In the genomic region with DNA sequence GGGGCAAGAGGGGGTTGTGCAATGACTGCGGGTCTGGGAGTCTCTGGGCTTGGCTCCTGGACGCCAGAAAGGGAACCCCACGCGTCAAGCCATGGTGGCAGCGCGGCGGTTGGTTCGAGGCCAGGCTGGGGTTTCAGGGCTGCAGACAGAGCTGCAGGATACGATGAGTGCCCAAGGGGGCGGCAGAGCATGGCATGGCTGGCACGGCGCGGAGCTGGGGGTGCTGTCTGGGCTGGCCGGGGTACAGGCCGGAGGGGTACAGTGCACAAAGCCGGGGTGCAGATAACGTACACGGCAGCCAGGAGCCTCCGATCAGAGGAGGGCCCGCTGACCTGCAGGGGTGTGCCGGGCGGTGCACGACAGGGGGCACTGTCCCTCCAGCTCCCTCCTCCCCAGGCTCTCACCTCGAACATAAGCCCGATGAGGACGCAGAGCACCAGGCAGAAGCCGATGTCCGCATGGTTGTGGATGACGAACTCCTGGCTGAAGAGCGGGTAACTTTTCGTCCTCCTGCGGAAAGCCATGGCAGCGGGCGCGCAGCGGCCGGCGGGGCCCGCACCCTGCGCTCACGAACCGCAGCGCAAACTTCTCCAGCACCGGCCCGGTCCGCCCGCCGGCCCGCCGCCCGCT, we compare ENCODE assay signal across 1 cellular context.
TF ChIP-seq lines count a peak whose summit lies in the region.

No MANE protein-coding gene starts in this region.

TF ChIP-seq in K562, 482 proteins besides CTCF, POLR2A, EP300 and RAD21 (continued from another document and continues in another):
- TF ChIP-seq PHF8 (IDR thresholded peaks at IDR 0.05; ENCODE audit: borderline replicate concordance, low read length) = peak; percentile 78; the same call in 1 of the 2 replicates
- TF ChIP-seq ARID1B (IDR thresholded peaks at IDR 0.05) = 0 out of 2 replicates have a peak, but pooled peaks have one; percentile 8
- TF ChIP-seq, protein P1, sequence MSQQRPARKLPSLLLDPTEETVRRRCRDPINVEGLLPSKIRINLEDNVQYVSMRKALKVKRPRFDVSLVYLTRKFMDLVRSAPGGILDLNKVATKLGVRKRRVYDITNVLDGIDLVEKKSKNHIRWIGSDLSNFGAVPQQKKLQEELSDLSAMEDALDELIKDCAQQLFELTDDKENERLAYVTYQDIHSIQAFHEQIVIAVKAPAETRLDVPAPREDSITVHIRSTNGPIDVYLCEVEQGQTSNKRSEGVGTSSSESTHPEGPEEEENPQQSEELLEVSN (IDR thresholded peaks at IDR 0.05; ENCODE audit: borderline replicate concordance in 1 of 2, extremely low read depth in 1 of 2, insufficient read depth in 1 of 2, insufficient read length in 1 of 2, low read depth in 1 of 2, low read length in 1 of 2, poor library complexity in 1 of 2, severe bottlenecking in 1 of 2) = peak; percentile 2 to 52
- no peak for TF ChIP-seq RFX7 (CRISPR knock-in tag; IDR thresholded peaks at IDR 0.05)
- TF ChIP-seq CEBPG (CRISPR knock-in tag; IDR thresholded peaks at IDR 0.05) = peak; percentile 71
- peak; percentile 32 to 48; a peak in 2 of 4 replicates for TF ChIP-seq CEBPG (tag; conservative IDR thresholded peaks at IDR 0.05 in 1 of 2, IDR thresholded peaks at IDR 0.05 in 1 of 2)
- no peak for TF ChIP-seq CBX8 (IDR thresholded peaks at IDR 0.05; ENCODE audit: borderline replicate concordance, extremely low read depth, low read depth, low read length, poor library complexity, severe bottlenecking)
- no peak for TF ChIP-seq SRSF7 (optimal IDR thresholded peaks at IDR 0.05; ENCODE audit: low read depth, low read length)
- 0 out of 2 replicates have a peak, but pooled peaks have one; percentile 49 for TF ChIP-seq NBN (IDR thresholded peaks at IDR 0.05; ENCODE audit: low read depth)
- TF ChIP-seq, protein P2, sequence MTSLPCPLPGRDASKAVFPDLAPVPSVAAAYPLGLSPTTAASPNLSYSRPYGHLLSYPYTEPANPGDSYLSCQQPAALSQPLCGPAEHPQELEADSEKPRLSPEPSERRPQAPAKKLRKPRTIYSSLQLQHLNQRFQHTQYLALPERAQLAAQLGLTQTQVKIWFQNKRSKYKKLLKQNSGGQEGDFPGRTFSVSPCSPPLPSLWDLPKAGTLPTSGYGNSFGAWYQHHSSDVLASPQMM (CRISPR knock-in tag; IDR thresholded peaks at IDR 0.05) = no peak
- TF ChIP-seq, protein P3, sequence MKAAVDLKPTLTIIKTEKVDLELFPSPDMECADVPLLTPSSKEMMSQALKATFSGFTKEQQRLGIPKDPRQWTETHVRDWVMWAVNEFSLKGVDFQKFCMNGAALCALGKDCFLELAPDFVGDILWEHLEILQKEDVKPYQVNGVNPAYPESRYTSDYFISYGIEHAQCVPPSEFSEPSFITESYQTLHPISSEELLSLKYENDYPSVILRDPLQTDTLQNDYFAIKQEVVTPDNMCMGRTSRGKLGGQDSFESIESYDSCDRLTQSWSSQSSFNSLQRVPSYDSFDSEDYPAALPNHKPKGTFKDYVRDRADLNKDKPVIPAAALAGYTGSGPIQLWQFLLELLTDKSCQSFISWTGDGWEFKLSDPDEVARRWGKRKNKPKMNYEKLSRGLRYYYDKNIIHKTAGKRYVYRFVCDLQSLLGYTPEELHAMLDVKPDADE (conservative IDR thresholded peaks at IDR 0.05; ENCODE audit: control insufficient read depth, low read depth, low read length) = 0 out of 2 replicates have a peak, but pooled peaks have one; percentile 11
- peak; percentile 39; the same call in 1 of the 2 replicates for TF ChIP-seq BCOR (IDR thresholded peaks at IDR 0.05)
- TF ChIP-seq, protein P4, sequence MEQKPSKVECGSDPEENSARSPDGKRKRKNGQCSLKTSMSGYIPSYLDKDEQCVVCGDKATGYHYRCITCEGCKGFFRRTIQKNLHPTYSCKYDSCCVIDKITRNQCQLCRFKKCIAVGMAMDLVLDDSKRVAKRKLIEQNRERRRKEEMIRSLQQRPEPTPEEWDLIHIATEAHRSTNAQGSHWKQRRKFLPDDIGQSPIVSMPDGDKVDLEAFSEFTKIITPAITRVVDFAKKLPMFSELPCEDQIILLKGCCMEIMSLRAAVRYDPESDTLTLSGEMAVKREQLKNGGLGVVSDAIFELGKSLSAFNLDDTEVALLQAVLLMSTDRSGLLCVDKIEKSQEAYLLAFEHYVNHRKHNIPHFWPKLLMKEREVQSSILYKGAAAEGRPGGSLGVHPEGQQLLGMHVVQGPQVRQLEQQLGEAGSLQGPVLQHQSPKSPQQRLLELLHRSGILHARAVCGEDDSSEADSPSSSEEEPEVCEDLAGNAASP (IDR thresholded peaks at IDR 0.05) = no peak
- 0 out of 2 replicates have a peak, but pooled peaks have one; percentile 10 for TF ChIP-seq KLF16 (IDR thresholded peaks at IDR 0.05)
- TF ChIP-seq ESRRB (CRISPR knock-in tag; IDR thresholded peaks at IDR 0.05; ENCODE audit: borderline replicate concordance) = no peak
- peak; percentile 45; the same call in 1 of the 2 replicates for TF ChIP-seq EP400 (IDR thresholded peaks at IDR 0.05)
- TF ChIP-seq, protein P5, sequence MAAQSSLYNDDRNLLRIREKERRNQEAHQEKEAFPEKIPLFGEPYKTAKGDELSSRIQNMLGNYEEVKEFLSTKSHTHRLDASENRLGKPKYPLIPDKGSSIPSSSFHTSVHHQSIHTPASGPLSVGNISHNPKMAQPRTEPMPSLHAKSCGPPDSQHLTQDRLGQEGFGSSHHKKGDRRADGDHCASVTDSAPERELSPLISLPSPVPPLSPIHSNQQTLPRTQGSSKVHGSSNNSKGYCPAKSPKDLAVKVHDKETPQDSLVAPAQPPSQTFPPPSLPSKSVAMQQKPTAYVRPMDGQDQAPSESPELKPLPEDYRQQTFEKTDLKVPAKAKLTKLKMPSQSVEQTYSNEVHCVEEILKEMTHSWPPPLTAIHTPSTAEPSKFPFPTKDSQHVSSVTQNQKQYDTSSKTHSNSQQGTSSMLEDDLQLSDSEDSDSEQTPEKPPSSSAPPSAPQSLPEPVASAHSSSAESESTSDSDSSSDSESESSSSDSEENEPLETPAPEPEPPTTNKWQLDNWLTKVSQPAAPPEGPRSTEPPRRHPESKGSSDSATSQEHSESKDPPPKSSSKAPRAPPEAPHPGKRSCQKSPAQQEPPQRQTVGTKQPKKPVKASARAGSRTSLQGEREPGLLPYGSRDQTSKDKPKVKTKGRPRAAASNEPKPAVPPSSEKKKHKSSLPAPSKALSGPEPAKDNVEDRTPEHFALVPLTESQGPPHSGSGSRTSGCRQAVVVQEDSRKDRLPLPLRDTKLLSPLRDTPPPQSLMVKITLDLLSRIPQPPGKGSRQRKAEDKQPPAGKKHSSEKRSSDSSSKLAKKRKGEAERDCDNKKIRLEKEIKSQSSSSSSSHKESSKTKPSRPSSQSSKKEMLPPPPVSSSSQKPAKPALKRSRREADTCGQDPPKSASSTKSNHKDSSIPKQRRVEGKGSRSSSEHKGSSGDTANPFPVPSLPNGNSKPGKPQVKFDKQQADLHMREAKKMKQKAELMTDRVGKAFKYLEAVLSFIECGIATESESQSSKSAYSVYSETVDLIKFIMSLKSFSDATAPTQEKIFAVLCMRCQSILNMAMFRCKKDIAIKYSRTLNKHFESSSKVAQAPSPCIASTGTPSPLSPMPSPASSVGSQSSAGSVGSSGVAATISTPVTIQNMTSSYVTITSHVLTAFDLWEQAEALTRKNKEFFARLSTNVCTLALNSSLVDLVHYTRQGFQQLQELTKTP (IDR thresholded peaks at IDR 0.05; ENCODE audit: low read depth in 1 of 2, partially characterized antibody in 2 of 2) = no peak
- 0 out of 2 replicates have a peak, but pooled peaks have one; percentile 14 for TF ChIP-seq SPI1 (IDR thresholded peaks at IDR 0.05; ENCODE audit: borderline replicate concordance, low read depth, low read length)
- TF ChIP-seq ATF1 (CRISPR knock-in tag; IDR thresholded peaks at IDR 0.05) = no peak
- TF ChIP-seq ATF1 (tag; IDR thresholded peaks at IDR 0.05) = peak; percentile 18; the same call in 1 of the 2 replicates
- TF ChIP-seq MTA3 (IDR thresholded peaks at IDR 0.05; ENCODE audit: borderline replicate concordance) = peak; percentile 64; the same call in 1 of the 2 replicates
- TF ChIP-seq MAX (CRISPR knock-in tag; IDR thresholded peaks at IDR 0.05) = peak; percentile 75
- no peak for TF ChIP-seq C11orf30 (IDR thresholded peaks at IDR 0.05; ENCODE audit: low read depth)
- TF ChIP-seq ZNF347 (CRISPR knock-in tag; IDR thresholded peaks at IDR 0.05; ENCODE audit: low read depth) = no peak
- no peak for TF ChIP-seq PTRF (tag; IDR thresholded peaks at IDR 0.05)
- peak; percentile 9; the same call in 1 of the 2 replicates for TF ChIP-seq SOX6 (IDR thresholded peaks at IDR 0.05)
- peak; percentile 48 for TF ChIP-seq ATF7 (IDR thresholded peaks at IDR 0.05)
- no peak for TF ChIP-seq ETV6 (IDR thresholded peaks at IDR 0.05; ENCODE audit: borderline replicate concordance in 1 of 2, low read depth in 2 of 2, low read length in 1 of 2)
- 0 out of 2 replicates have a peak, but pooled peaks have one; percentile 51 for TF ChIP-seq ETV6 (CRISPR knock-in tag; IDR thresholded peaks at IDR 0.05; ENCODE audit: borderline replicate concordance)
- TF ChIP-seq CEBPZ (IDR thresholded peaks at IDR 0.05; ENCODE audit: borderline replicate concordance, low read depth, low read length) = no peak
- TF ChIP-seq ZSCAN32 (CRISPR knock-in tag; IDR thresholded peaks at IDR 0.05) = no peak
- no peak for TF ChIP-seq ILF3 (IDR thresholded peaks at IDR 0.05; ENCODE audit: borderline replicate concordance)
- peak; percentile 29; the same call in 1 of the 2 replicates for TF ChIP-seq MYC (IDR thresholded peaks at IDR 0.05; ENCODE audit: low read depth, low read length)
- no peak for TF ChIP-seq MYC (CRISPR knock-in tag; IDR thresholded peaks at IDR 0.05; ENCODE audit: borderline replicate concordance, low read depth)
- TF ChIP-seq, protein P6, sequence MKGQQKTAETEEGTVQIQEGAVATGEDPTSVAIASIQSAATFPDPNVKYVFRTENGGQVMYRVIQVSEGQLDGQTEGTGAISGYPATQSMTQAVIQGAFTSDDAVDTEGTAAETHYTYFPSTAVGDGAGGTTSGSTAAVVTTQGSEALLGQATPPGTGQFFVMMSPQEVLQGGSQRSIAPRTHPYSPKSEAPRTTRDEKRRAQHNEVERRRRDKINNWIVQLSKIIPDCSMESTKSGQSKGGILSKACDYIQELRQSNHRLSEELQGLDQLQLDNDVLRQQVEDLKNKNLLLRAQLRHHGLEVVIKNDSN (CRISPR knock-in tag; IDR thresholded peaks at IDR 0.05) = no peak
- peak; percentile 81 for TF ChIP-seq ZFP36 (IDR thresholded peaks at IDR 0.05; ENCODE audit: low read depth, low read length, partially characterized antibody)
- no peak for TF ChIP-seq TSC22D4 (tag; IDR thresholded peaks at IDR 0.05)
- no peak for TF ChIP-seq ZC3H11A (IDR thresholded peaks at IDR 0.05; ENCODE audit: low read depth, low read length)
- no peak for TF ChIP-seq SRF (CRISPR knock-in tag; IDR thresholded peaks at IDR 0.05)
- TF ChIP-seq CBFB (CRISPR knock-in tag; IDR thresholded peaks at IDR 0.05) = peak; percentile 70; the same call in 1 of the 2 replicates
- TF ChIP-seq STAG1 (CRISPR knock-in tag; IDR thresholded peaks at IDR 0.05; ENCODE audit: borderline replicate concordance) = no peak
- peak; percentile 41; the same call in 1 of the 2 replicates for TF ChIP-seq SMARCE1 (IDR thresholded peaks at IDR 0.05)
- TF ChIP-seq E2F3 (CRISPR knock-in tag; IDR thresholded peaks at IDR 0.05) = 0 out of 2 replicates have a peak, but pooled peaks have one; percentile 29
- TF ChIP-seq HMGN3 (IDR thresholded peaks at IDR 0.05; ENCODE audit: borderline replicate concordance, extremely low read depth, insufficient read length, low read depth, low read length) = peak; percentile 44
- 0 out of 2 replicates have a peak, but pooled peaks have one; percentile 49 for TF ChIP-seq ZNF511 (CRISPR knock-in tag; IDR thresholded peaks at IDR 0.05)
- peak; percentile 77 for TF ChIP-seq L3MBTL2 (IDR thresholded peaks at IDR 0.05)
- no peak for TF ChIP-seq STAT5A (IDR thresholded peaks at IDR 0.05; ENCODE audit: borderline replicate concordance, low read length)
